Comparison of ENCODE assay signal across 12 cellular contexts in the genomic region with DNA sequence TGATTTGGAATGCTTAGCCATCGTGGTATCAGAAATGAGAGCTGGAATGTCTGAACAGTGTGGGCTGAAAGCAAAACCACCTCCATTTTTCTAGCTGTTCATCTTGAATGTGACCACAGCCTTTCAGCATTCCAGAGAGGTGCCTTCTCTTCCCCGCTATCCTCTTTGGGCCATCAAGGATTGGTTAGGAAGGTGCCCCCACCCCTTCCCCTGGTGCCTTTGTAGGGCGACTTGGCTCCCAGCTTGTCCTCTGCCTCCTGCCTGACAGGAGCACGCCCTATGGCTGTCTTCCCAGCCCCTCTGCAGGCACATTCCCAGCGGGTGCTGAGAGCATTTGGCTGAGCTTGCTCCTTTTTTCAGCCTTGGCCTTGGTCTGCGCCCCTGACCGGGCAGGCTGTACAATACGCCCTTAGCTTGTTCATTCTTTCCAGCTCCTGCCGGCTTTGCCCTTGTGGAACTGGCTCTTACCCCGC.
DNase-seq lines count a peak whose midpoint lies in the region; ATAC-seq, FAIRE-seq and TF ChIP-seq lines count a peak whose summit lies in the region.
"Had no signal": no experiment of that assay in that cellular context is flagged by ENCODE, and none has a peak within 500 bp of the region (broad histone marks: within the 10 kb centered on the region; RNA-seq: fewer than 3 reads in every experiment).

No MANE protein-coding gene starts in this region.

- TF ChIP-seq RAD21 in HepG2 (CRISPR knock-in tag; IDR thresholded peaks at IDR 0.05) = no peak

- no TSS peak for BruUV-seq in HepG2 (replicated peaks; lab: Mats Ljungman, UMichigan)

- H3K4me1 ChIP-seq in HepG2 (ENCODE audit: insufficient read depth, low read length) (no peaks in the 10 kb centered on the region), spleen (peaks cover 41 to 81% (median 72%) of the 10 kb centered on the region in 6 donors)

- WGBS in HepG2 (ENCODE audit: low lambda C conversion rate) = 21% methylated on average over 10 of the region's 10 CpGs
- 59 to 73% (median 70%) methylated on average over 10 of the region's 10 CpGs for WGBS in spleen, 5 donors

- H3K4me2 ChIP-seq in HepG2 (ENCODE audit: low read depth, low read length) = no peak overlapping the region

- H3K27ac Mint-ChIP-seq in CD14-positive monocyte = no peak overlapping the region

- no peaks in the 10 kb centered on the region for H3K9me3 ChIP-seq in HepG2 (ENCODE audit: low read length)
- H3K9me3 ChIP-seq in spleen = no peaks in the 10 kb centered on the region

- H3K9me3 Mint-ChIP-seq in CD14-positive monocyte = no peaks in the 10 kb centered on the region

- peaks cover 0 to 2% (median 0%) of the 10 kb centered on the region in 3 donors for H3K27me3 Mint-ChIP-seq in CD14-positive monocyte (ENCODE audit: low read depth in 3 of 3)

- peak; percentile 43 for DNase-seq in H7
- peak; percentile 94 for DNase-seq in coronary artery (ENCODE audit: low spot score)
- DNase-seq in HepG2 (ENCODE audit: low spot score) = no peak
- DNase-seq in spleen = peak; percentile 86
- no peak for DNase-seq in CD14-positive monocyte (ENCODE audit: low spot score)
- no peak for DNase-seq in GOT3 (lab: John Stamatoyannopoulos, UW)
- DNase-seq: effector CD4-positive, alpha-beta T cell; GF-D8 had no signal

- no peaks in the 10 kb centered on the region for H4K20me1 ChIP-seq in HepG2 (ENCODE audit: insufficient read depth, low read length)

- H3K27ac ChIP-seq in coronary artery (peak overlapping the region; percentile 77 to 93), HepG2 (ENCODE audit: extremely low read length, insufficient read depth, low read length) (no peak overlapping the region), spleen (peak overlapping the region; percentile 55 to 85 (median 78))

- H3K27me3 ChIP-seq in H7 (ENCODE audit: control insufficient read depth, insufficient read depth, low read length) = no peaks in the 10 kb centered on the region
- peaks cover 6 to 38% of the 10 kb centered on the region in 2 experiments; a peak in 3 of 5 replicates for H3K27me3 ChIP-seq in HepG2 (ENCODE audit: control insufficient read depth in 1 of 2, insufficient read depth in 2 of 2, low read length in 2 of 2)
- H3K27me3 ChIP-seq in spleen (replicated peaks in 1 of 7) = no peaks in the 10 kb centered on the region

- intact Hi-C loops in HepG2 (cut with micrococcal nuclease; ENCODE audit: unreplicated experiment) = no loop called here
- intact Hi-C loops in spleen (cut with DNase I; ENCODE audit: low total_unique reads) = no loop called here
- intact Hi-C loops in CD14-positive monocyte (cut with micrococcal nuclease) = no loop called here

- TF ChIP-seq POLR2A in HepG2 (IDR thresholded peaks at IDR 0.05; ENCODE audit: insufficient read depth in 1 of 2, low read depth in 2 of 2, low read length in 2 of 2) (no peak), spleen (IDR thresholded peaks at IDR 0.05) (no peak)

- POLR2A ChIA-PET in HepG2 (lab: Yijun Ruan, JAX) = no interaction called here

- TF ChIP-seq CTCF in coronary artery (IDR thresholded peaks at IDR 0.05) = no peak
- TF ChIP-seq CTCF in HepG2 (CRISPR knock-in tag; IDR thresholded peaks at IDR 0.05) = no peak
- no peak for TF ChIP-seq CTCF in spleen (IDR thresholded peaks at IDR 0.05 in 8 of 11, conservative IDR thresholded peaks at IDR 0.05 in 3 of 11)
- TF ChIP-seq CTCF in CD14-positive monocyte (IDR thresholded peaks at IDR 0.05) = no peak

- ATAC-seq in HepG2 (peak; percentile 69), GM21717 (IDR thresholded peaks at IDR 0.05; ENCODE audit: unreplicated experiment) (no peak), HG03025 (IDR thresholded peaks at IDR 0.05; ENCODE audit: low FRiP score, unreplicated experiment) (no peak)

- CTCF ChIA-PET in HepG2 (lab: Yijun Ruan, JAX; ENCODE audit: low intra/inter-chr PET ratio, low total read pairs) = no interaction called here

- H3K36me3 Mint-ChIP-seq in CD14-positive monocyte = no peaks in the 10 kb centered on the region

- FAIRE-seq in HepG2 (lab: Jason Lieb, UNC) = no peak
- FAIRE-seq: H1, TTC549 had no signal

- H3K4me1 Mint-ChIP-seq in CD14-positive monocyte = peaks cover 34% of the 10 kb centered on the region

- H3K4me3 Mint-ChIP-seq in CD14-positive monocyte = no peak overlapping the region

- no peak overlapping the region for H3K9ac ChIP-seq in HepG2 (ENCODE audit: insufficient read depth, low read depth, low read length)

- no peaks in the 10 kb centered on the region for H3K36me3 ChIP-seq in H7 (replicated peaks; ENCODE audit: control insufficient read depth, insufficient read depth, low read length)
- no peaks in the 10 kb centered on the region for H3K36me3 ChIP-seq in HepG2 (replicated peaks in 1 of 2; ENCODE audit: control insufficient read depth in 1 of 2, insufficient read depth in 2 of 2, low read length in 2 of 2)
- H3K36me3 ChIP-seq in spleen = no peaks in the 10 kb centered on the region

- in situ Hi-C loops in HepG2 (cut with HindIII; ENCODE audit: extremely low pct_ligation_motif_present, low pct_unique_long_range_greater_than_20kb) = no loop called here

- no peaks in the 10 kb centered on the region for H3K79me2 ChIP-seq in HepG2 (ENCODE audit: insufficient read depth, low read length)

- TF ChIP-seq EP300 in HepG2 (IDR thresholded peaks at IDR 0.05; ENCODE audit: low read depth in 2 of 2, low read length in 2 of 2) (no peak), HepG2 (CRISPR knock-in tag; IDR thresholded peaks at IDR 0.05; ENCODE audit: borderline replicate concordance) (no peak)

- H3K4me3 ChIP-seq in H7 (ENCODE audit: insufficient read depth, low read depth, low read length) (no peak overlapping the region), coronary artery (peak overlapping the region; percentile 54), HepG2 (replicated peaks in 1 of 3; ENCODE audit: insufficient read depth in 1 of 3, low read depth in 2 of 3, low read length in 3 of 3) (no peak overlapping the region), spleen (no peak overlapping the region)

- no peak overlapping the region for H2AFZ ChIP-seq in HepG2 (ENCODE audit: low read length)

TF ChIP-seq in HepG2, 621 proteins besides CTCF, POLR2A, EP300 and RAD21 (continues in another document):
- TF ChIP-seq, protein P1, sequence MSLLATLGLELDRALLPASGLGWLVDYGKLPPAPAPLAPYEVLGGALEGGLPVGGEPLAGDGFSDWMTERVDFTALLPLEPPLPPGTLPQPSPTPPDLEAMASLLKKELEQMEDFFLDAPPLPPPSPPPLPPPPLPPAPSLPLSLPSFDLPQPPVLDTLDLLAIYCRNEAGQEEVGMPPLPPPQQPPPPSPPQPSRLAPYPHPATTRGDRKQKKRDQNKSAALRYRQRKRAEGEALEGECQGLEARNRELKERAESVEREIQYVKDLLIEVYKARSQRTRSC (CRISPR knock-in tag; IDR thresholded peaks at IDR 0.05; ENCODE audit: low read depth) = no peak
- TF ChIP-seq ZSCAN25 (CRISPR knock-in tag; IDR thresholded peaks at IDR 0.05) (no peak), TBX3 (IDR thresholded peaks at IDR 0.05; ENCODE audit: borderline replicate concordance) (no peak), ZIK1 (CRISPR knock-in tag; IDR thresholded peaks at IDR 0.05; ENCODE audit: borderline replicate concordance, low read depth) (no peak), ZNF180 (CRISPR knock-in tag; IDR thresholded peaks at IDR 0.05; ENCODE audit: borderline replicate concordance, low read depth) (no peak), ZSCAN9 (CRISPR knock-in tag; IDR thresholded peaks at IDR 0.05; ENCODE audit: borderline replicate concordance) (no peak), ZNF530 (CRISPR knock-in tag; IDR thresholded peaks at IDR 0.05; ENCODE audit: low read depth) (no peak)
- TF ChIP-seq, protein P2, sequence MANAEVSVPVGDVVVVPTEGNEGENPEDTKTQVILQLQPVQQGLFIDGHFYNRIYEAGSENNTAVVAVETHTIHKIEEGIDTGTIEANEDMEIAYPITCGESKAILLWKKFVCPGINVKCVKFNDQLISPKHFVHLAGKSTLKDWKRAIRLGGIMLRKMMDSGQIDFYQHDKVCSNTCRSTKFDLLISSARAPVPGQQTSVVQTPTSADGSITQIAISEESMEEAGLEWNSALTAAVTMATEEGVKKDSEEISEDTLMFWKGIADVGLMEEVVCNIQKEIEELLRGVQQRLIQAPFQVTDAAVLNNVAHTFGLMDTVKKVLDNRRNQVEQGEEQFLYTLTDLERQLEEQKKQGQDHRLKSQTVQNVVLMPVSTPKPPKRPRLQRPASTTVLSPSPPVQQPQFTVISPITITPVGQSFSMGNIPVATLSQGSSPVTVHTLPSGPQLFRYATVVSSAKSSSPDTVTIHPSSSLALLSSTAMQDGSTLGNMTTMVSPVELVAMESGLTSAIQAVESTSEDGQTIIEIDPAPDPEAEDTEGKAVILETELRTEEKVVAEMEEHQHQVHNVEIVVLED (CRISPR knock-in tag; IDR thresholded peaks at IDR 0.05; ENCODE audit: borderline replicate concordance) = no peak
- TF ChIP-seq, protein P3, sequence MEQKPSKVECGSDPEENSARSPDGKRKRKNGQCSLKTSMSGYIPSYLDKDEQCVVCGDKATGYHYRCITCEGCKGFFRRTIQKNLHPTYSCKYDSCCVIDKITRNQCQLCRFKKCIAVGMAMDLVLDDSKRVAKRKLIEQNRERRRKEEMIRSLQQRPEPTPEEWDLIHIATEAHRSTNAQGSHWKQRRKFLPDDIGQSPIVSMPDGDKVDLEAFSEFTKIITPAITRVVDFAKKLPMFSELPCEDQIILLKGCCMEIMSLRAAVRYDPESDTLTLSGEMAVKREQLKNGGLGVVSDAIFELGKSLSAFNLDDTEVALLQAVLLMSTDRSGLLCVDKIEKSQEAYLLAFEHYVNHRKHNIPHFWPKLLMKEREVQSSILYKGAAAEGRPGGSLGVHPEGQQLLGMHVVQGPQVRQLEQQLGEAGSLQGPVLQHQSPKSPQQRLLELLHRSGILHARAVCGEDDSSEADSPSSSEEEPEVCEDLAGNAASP (CRISPR knock-in tag; IDR thresholded peaks at IDR 0.05; ENCODE audit: borderline replicate concordance) = no peak

Comparison
In these comparisons a context has a peak if more than half of its experiments do, and no peak if none do; other contexts are left out.
1. DNase-seq: peak in H7 (single experiment), coronary artery (single experiment) and spleen (single experiment); none in HepG2 (single experiment), CD14-positive monocyte (single experiment) and GOT3 (single experiment).